8 cellular contexts compared by ENCODE assay signal in genomic region chr2:26243643-26244478, GRCh38. TPM values are rescaled to one million over a fixed set of nuclear protein-coding genes. Genes with fewer than 3 reads are reported as not detected.
DNase-seq lines count a peak whose midpoint lies in the region; ATAC-seq, FAIRE-seq and TF ChIP-seq lines count a peak whose summit lies in the region.

No MANE protein-coding gene starts in this region.

- H3K4me1 ChIP-seq in BLaER1 (peaks cover 48% of the 10 kb centered on the region), K562 (replicated peaks in 1 of 2; ENCODE audit: control insufficient read depth in 2 of 2, insufficient read depth in 2 of 2, low read length in 2 of 2) (peaks cover 9 to 16% of the 10 kb centered on the region in 2 experiments; a peak in 3 of 5 replicates)

- H3K79me2 ChIP-seq in K562 (ENCODE audit: control insufficient read depth, insufficient read depth, low read length) = peaks cover 100% of the 10 kb centered on the region

- peak; percentile 69 for FAIRE-seq in K562 (lab: Jason Lieb, UNC)

- no peaks in the 10 kb centered on the region for H3K27me3 ChIP-seq in BLaER1
- H3K27me3 ChIP-seq in K562 (ENCODE audit: control insufficient read depth in 2 of 2, insufficient read depth in 2 of 2, low read length in 2 of 2) = no peaks in the 10 kb centered on the region

- BruUV-seq in K562 (replicated peaks; lab: Mats Ljungman, UMichigan) = no TSS peak

- ATAC-seq in GM18519 (IDR thresholded peaks at IDR 0.05; ENCODE audit: low FRiP score, unreplicated experiment) = peak; percentile 7
- peak; percentile 25 for ATAC-seq in HG03039 (IDR thresholded peaks at IDR 0.05; ENCODE audit: unreplicated experiment)
- peak; percentile 51 for ATAC-seq in K562
- peak; percentile 60 for ATAC-seq in stimulated activated effector memory CD8-positive, alpha-beta T cell treated with anti-CD3 and anti-CD28 coated beads, Interleukin-12 subunit alpha, Interleukin-12 subunit beta, amount 100 ng/mL, for 72 hours

- CTCF ChIA-PET in K562 (lab: Yijun Ruan, JAX; ENCODE audit: low intra/inter-chr PET ratio) = no interaction called here

- in situ Hi-C loops in K562 (cut with MboI) = loop anchor here (5.0 kb wide), 1 partner anchor 223 kb away; no protein-coding TSS in a partner anchor

- TF ChIP-seq RAD21 in K562 (CRISPR knock-in tag; conservative IDR thresholded peaks at IDR 0.05 in 1 of 2, IDR thresholded peaks at IDR 0.05 in 1 of 2) = no peak

- H3K27ac ChIP-seq in BLaER1 (peak overlapping the region; percentile 100), K562 (ENCODE audit: extremely low read depth, low read depth, low read length) (peak overlapping the region; percentile 95)

- H3K4me1 Mint-ChIP-seq in stimulated activated effector memory CD8-positive, alpha-beta T cell treated with anti-CD3 and anti-CD28 coated beads, Interleukin-12 subunit alpha, Interleukin-12 subunit beta, amount 100 ng/mL, for 72 hours = peaks cover 62% of the 10 kb centered on the region

- H3K27ac Mint-ChIP-seq in stimulated activated effector memory CD8-positive, alpha-beta T cell treated with anti-CD3 and anti-CD28 coated beads, Interleukin-12 subunit alpha, Interleukin-12 subunit beta, amount 100 ng/mL, for 72 hours = peak overlapping the region; percentile 100

- H3K36me3 Mint-ChIP-seq in stimulated activated effector memory CD8-positive, alpha-beta T cell treated with anti-CD3 and anti-CD28 coated beads, Interleukin-12 subunit alpha, Interleukin-12 subunit beta, amount 100 ng/mL, for 72 hours = peaks cover 40% of the 10 kb centered on the region

- H4K20me1 ChIP-seq in BLaER1 (peaks cover 52% of the 10 kb centered on the region), K562 (replicated peaks; ENCODE audit: control insufficient read depth, insufficient read depth, low read length) (no peaks in the 10 kb centered on the region; the same call in 1 of the 2 replicates)

- no peaks in the 10 kb centered on the region for H3K9me3 Mint-ChIP-seq in stimulated activated effector memory CD8-positive, alpha-beta T cell treated with anti-CD3 and anti-CD28 coated beads, Interleukin-12 subunit alpha, Interleukin-12 subunit beta, amount 100 ng/mL, for 72 hours

- H3K4me3 Mint-ChIP-seq in stimulated activated effector memory CD8-positive, alpha-beta T cell treated with anti-CD3 and anti-CD28 coated beads, Interleukin-12 subunit alpha, Interleukin-12 subunit beta, amount 100 ng/mL, for 72 hours = peak overlapping the region; percentile 99

- WGBS in K562 (ENCODE audit: insufficient coverage, low coverage, missing lambda C conversion rate) = under 1% methylated on average over 32 of the region's 32 CpGs

- TF ChIP-seq EP300 in K562 (IDR thresholded peaks at IDR 0.05; ENCODE audit: low read length) = no peak

- peak; percentile 36 for DNase-seq in NCI-H748 treated with DMSO at 0.1 percent for 48 hours (lab: John Stamatoyannopoulos, UW)
- peak in 2 of 4 experiments; percentile 23 to 63 for DNase-seq in K562 (ENCODE audit: extremely low read depth in 1 of 4, low spot score in 3 of 4)
- peak; percentile 50 for DNase-seq in inferior parietal cortex (ENCODE audit: extremely low spot score)
- no peak for DNase-seq in stimulated activated effector memory CD8-positive, alpha-beta T cell treated with anti-CD3 and anti-CD28 coated beads, Interleukin-12 subunit alpha, Interleukin-12 subunit beta, amount 100 ng/mL, for 72 hours (ENCODE audit: low spot score in 2 of 2)
- no peak for DNase-seq in occipital lobe (lab: John Stamatoyannopoulos, UW)

- POLR2A ChIA-PET in K562 (lab: Yijun Ruan, JAX) = interaction anchor here (0.6 to 6.0 kb wide), 21 partner anchors 8 to 500 kb away, joined by 3 to 74 read pairs (median 4); no protein-coding TSS in a partner anchor

- H2AFZ ChIP-seq in K562 (ENCODE audit: low read depth, low read length) = peak overlapping the region; percentile 90

- peaks cover under 1% of the 10 kb centered on the region; the same call in 1 of the 2 replicates for H3K36me3 ChIP-seq in BLaER1
- H3K36me3 ChIP-seq in K562 (ENCODE audit: control insufficient read depth, insufficient read depth, low read length) = peaks cover 17% of the 10 kb centered on the region

- peak overlapping the region; percentile 98 for H3K9ac ChIP-seq in BLaER1
- H3K9ac ChIP-seq in K562 (ENCODE audit: insufficient read depth in 1 of 2, low read depth in 2 of 2, low read length in 2 of 2) = peak overlapping the region; percentile 84 to 99

- TF ChIP-seq POLR2A in K562 (conservative IDR thresholded peaks at IDR 0.05) = no peak

- no peaks in the 10 kb centered on the region for H3K9me1 ChIP-seq in K562 (ENCODE audit: control insufficient read depth, insufficient read depth, low read length)

- intact Hi-C loops in K562 (cut with micrococcal nuclease) = loop anchor here (2.0 to 5.0 kb wide), 2 partner anchors 87 to 103 kb away; partner anchors contain the start of genes ADGRF3 and SELENOI

- H3K4me2 ChIP-seq in BLaER1 (peak overlapping the region; percentile 92), K562 (ENCODE audit: insufficient read depth, low read length) (peak overlapping the region; percentile 87)

- H3K4me3 ChIP-seq in BLaER1 (peak overlapping the region; percentile 97), K562 (peak overlapping the region; percentile 82)

- no peaks in the 10 kb centered on the region for H3K9me3 ChIP-seq in BLaER1
- no peaks in the 10 kb centered on the region for H3K9me3 ChIP-seq in K562 (replicated peaks; ENCODE audit: control insufficient read depth, insufficient read depth, low read depth, low read length)

- TF ChIP-seq CTCF in K562 (IDR thresholded peaks at IDR 0.05 in 2 of 3, conservative IDR thresholded peaks at IDR 0.05 in 1 of 3; ENCODE audit: insufficient read depth in 2 of 3, low read depth in 1 of 3, low read length in 3 of 3) = no peak

TF ChIP-seq in K562, 482 proteins besides CTCF, POLR2A, EP300 and RAD21 (continues in another document):
- TF ChIP-seq ZNF668 (CRISPR knock-in tag; IDR thresholded peaks at IDR 0.05) = no peak
- no peak for TF ChIP-seq CCAR2 (IDR thresholded peaks at IDR 0.05; ENCODE audit: low read depth, low read length)
- TF ChIP-seq, protein P1, sequence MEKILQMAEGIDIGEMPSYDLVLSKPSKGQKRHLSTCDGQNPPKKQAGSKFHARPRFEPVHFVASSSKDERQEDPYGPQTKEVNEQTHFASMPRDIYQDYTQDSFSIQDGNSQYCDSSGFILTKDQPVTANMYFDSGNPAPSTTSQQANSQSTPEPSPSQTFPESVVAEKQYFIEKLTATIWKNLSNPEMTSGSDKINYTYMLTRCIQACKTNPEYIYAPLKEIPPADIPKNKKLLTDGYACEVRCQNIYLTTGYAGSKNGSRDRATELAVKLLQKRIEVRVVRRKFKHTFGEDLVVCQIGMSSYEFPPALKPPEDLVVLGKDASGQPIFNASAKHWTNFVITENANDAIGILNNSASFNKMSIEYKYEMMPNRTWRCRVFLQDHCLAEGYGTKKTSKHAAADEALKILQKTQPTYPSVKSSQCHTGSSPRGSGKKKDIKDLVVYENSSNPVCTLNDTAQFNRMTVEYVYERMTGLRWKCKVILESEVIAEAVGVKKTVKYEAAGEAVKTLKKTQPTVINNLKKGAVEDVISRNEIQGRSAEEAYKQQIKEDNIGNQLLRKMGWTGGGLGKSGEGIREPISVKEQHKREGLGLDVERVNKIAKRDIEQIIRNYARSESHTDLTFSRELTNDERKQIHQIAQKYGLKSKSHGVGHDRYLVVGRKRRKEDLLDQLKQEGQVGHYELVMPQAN (IDR thresholded peaks at IDR 0.05; ENCODE audit: borderline replicate concordance) = peak; percentile 20; the same call in 1 of the 2 replicates

RNA-seq across cellular contexts. Expression of gene HADHA, which starts 0.6 kb away (rescaled TPM):
- 66.4 and 94.3 TPM in 2 replicates for total RNA-seq in K562 (2011; cell fraction: chromatin; rRNA removed; ENCODE audit: low replicate concordance)
- 54.4 and 55.7 TPM in 2 replicates for total RNA-seq in K562 (2011; cell fraction: nucleolus; rRNA removed)
- 67.3 and 77.3 TPM in 2 replicates for total RNA-seq in K562 (2011; cell fraction: nucleoplasm; rRNA removed)
- 187 and 203 TPM in 2 replicates for total RNA-seq in K562 (2014; rRNA removed)
- total RNA-seq in K562 (2014; rRNA removed; fragmentation: Illumina TruSeq; extraction: Trizol) = 207 and 219 TPM in 2 replicates
- 195 and 202 TPM in 2 replicates for total RNA-seq in K562 (2015; rRNA removed; fragmentation: Illumina TruSeq; extraction: Trizol)
- total RNA-seq in K562 (2021) = 186 and 196 TPM in 2 replicates
- 183 and 214 TPM in 2 replicates for polyA plus RNA-seq in K562 (2011; rRNA removed)
- 99.3 and 152 TPM in 2 replicates for polyA plus RNA-seq in K562 (2011; cell fraction: cytosol; rRNA removed)
- polyA plus RNA-seq in K562 (2011; cell fraction: nucleus; rRNA removed) = 83.4 and 104 TPM in 2 replicates
- 174 and 251 TPM in 2 replicates for polyA plus RNA-seq in K562 (2012)
- 224 and 246 TPM in 2 replicates for polyA plus RNA-seq in K562 (2014; fragmentation: Illumina TruSeq; extraction: Trizol)
- 100 to 1,000 TPM; 152 to 326 TPM for polyA plus RNA-seq in K562 (2014; fragmentation: Nextera tagmentation; extraction: Ambion mirVana)
- polyA plus RNA-seq in K562 (2014; rRNA removed) = 140 and 145 TPM in 2 replicates
- 329 and 345 TPM in 2 replicates for polyA minus RNA-seq in K562 (2011; rRNA and poly(A)+ RNA removed)
- 151 and 156 TPM in 2 replicates for polyA minus RNA-seq in K562 (2011; cell fraction: cytosol; rRNA and poly(A)+ RNA removed)
- polyA minus RNA-seq in K562 (2011; cell fraction: nucleus; rRNA and poly(A)+ RNA removed) = 31.8 and 68.9 TPM in 2 replicates
- total RNA-seq in occipital lobe = 89.1 TPM

RNA-seq across cellular contexts. Expression of gene HADHB, which starts 0.9 kb away (rescaled TPM):
- total RNA-seq in K562 (2011; cell fraction: chromatin; rRNA removed; ENCODE audit: low replicate concordance) = 78.9 and 152 TPM in 2 replicates
- 49.4 and 56.5 TPM in 2 replicates for total RNA-seq in K562 (2011; cell fraction: nucleolus; rRNA removed)
- total RNA-seq in K562 (2011; cell fraction: nucleoplasm; rRNA removed) = 97.7 and 134 TPM in 2 replicates
- total RNA-seq in K562 (2014; rRNA removed) (67.3 and 71.4 TPM in 2 replicates), K562 (2014; rRNA removed; fragmentation: Illumina TruSeq; extraction: Trizol) (103 and 109 TPM in 2 replicates), K562 (2015; rRNA removed; fragmentation: Illumina TruSeq; extraction: Trizol) (86.8 and 93.1 TPM in 2 replicates), K562 (2021) (100 and 109 TPM in 2 replicates), occipital lobe (41.8 TPM)
- polyA plus RNA-seq in K562 (2011; rRNA removed) (109 and 126 TPM in 2 replicates), K562 (2014; fragmentation: Illumina TruSeq; extraction: Trizol) (77.3 and 92.0 TPM in 2 replicates), K562 (2014; fragmentation: Nextera tagmentation; extraction: Ambion mirVana) (100 to 1,000 TPM; 198 to 199 TPM), K562 (2014; rRNA removed) (84.6 and 94.9 TPM in 2 replicates)
- polyA plus RNA-seq in K562 (2011; cell fraction: cytosol; rRNA removed) = 66.1 and 128 TPM in 2 replicates
- 67.1 and 91.6 TPM in 2 replicates for polyA plus RNA-seq in K562 (2011; cell fraction: nucleus; rRNA removed)
- polyA plus RNA-seq in K562 (2012) = 85.6 and 104 TPM in 2 replicates
- polyA minus RNA-seq in K562 (2011; rRNA and poly(A)+ RNA removed) = 189 and 209 TPM in 2 replicates
- 50.2 and 61.6 TPM in 2 replicates for polyA minus RNA-seq in K562 (2011; cell fraction: cytosol; rRNA and poly(A)+ RNA removed)
- 29.5 and 56.9 TPM in 2 replicates for polyA minus RNA-seq in K562 (2011; cell fraction: nucleus; rRNA and poly(A)+ RNA removed)

Comparison
In these comparisons a context has a peak if more than half of its experiments do, and no peak if none do; other contexts are left out.
1. ATAC-seq: peak in every context shown above with its lines; median percentile 60 in stimulated activated effector memory CD8-positive, alpha-beta T cell treated with anti-CD3 and anti-CD28 coated beads, Interleukin-12 subunit alpha, Interleukin-12 subunit beta, amount 100 ng/mL, for 72 hours; 51 in K562; 25 in HG03039; 7 in GM18519.
2. DNase-seq: peak in NCI-H748 treated with DMSO at 0.1 percent for 48 hours (single experiment) and inferior parietal cortex (single experiment); none in stimulated activated effector memory CD8-positive, alpha-beta T cell treated with anti-CD3 and anti-CD28 coated beads, Interleukin-12 subunit alpha, Interleukin-12 subunit beta, amount 100 ng/mL, for 72 hours (0 of 2) and occipital lobe (single experiment).